In the genomic region with DNA sequence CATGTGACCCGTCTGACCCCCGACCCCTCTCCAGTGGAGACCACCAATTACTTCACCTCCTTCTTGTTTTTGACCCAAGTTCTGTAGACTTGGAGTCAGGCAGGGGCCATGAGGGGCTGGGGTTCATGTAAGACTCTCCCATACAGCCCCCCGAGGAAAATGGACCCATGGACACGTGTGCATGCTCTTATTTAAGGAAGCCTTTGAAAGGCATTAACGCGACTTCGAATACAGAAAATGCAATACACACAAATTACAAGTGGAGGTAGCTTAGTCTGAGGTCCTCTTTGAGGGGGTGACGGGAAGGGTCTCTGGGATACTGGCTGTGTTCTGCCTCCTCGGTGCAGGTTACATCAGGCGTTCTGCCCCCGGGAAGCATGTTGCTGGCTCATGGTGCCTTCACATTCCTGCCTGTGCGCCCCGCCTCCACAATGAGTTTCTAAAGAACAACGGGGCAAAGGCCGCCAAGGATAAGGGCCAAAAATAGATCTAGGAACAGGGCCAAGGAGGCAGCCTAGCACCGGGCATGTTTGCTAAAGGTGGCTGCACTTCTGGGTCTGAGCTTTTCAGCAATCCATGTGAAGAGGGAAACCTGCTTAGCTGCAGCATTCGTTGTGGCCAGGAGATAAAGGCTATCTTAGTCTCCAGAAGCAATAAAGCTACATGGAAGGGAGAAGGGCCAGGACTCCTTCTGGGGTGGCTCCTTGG, we compare ENCODE assay signal across 1 cellular context.
TF ChIP-seq lines count a peak whose summit lies in the region.

No MANE protein-coding gene starts in this region.

TF ChIP-seq in K562, 482 proteins besides CTCF, POLR2A, EP300 and RAD21 (continued from another document and continues in another):
- TF ChIP-seq, protein P1, sequence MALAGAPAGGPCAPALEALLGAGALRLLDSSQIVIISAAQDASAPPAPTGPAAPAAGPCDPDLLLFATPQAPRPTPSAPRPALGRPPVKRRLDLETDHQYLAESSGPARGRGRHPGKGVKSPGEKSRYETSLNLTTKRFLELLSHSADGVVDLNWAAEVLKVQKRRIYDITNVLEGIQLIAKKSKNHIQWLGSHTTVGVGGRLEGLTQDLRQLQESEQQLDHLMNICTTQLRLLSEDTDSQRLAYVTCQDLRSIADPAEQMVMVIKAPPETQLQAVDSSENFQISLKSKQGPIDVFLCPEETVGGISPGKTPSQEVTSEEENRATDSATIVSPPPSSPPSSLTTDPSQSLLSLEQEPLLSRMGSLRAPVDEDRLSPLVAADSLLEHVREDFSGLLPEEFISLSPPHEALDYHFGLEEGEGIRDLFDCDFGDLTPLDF (CRISPR knock-in tag; IDR thresholded peaks at IDR 0.05): no peak
- no peak for TF ChIP-seq FOS (IDR thresholded peaks at IDR 0.05; ENCODE audit: extremely low read depth, insufficient read length)
- TF ChIP-seq ZNF134 (CRISPR knock-in tag; conservative IDR thresholded peaks at IDR 0.05): no peak
- TF ChIP-seq PTRF (tag; IDR thresholded peaks at IDR 0.05): no peak
- no peak for TF ChIP-seq EHMT2 (IDR thresholded peaks at IDR 0.05)
- TF ChIP-seq, protein P2, sequence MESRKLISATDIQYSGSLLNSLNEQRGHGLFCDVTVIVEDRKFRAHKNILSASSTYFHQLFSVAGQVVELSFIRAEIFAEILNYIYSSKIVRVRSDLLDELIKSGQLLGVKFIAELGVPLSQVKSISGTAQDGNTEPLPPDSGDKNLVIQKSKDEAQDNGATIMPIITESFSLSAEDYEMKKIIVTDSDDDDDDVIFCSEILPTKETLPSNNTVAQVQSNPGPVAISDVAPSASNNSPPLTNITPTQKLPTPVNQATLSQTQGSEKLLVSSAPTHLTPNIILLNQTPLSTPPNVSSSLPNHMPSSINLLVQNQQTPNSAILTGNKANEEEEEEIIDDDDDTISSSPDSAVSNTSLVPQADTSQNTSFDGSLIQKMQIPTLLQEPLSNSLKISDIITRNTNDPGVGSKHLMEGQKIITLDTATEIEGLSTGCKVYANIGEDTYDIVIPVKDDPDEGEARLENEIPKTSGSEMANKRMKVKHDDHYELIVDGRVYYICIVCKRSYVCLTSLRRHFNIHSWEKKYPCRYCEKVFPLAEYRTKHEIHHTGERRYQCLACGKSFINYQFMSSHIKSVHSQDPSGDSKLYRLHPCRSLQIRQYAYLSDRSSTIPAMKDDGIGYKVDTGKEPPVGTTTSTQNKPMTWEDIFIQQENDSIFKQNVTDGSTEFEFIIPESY (CRISPR knock-in tag; IDR thresholded peaks at IDR 0.05): peak; percentile 54; the same call in 1 of the 2 replicates
- no peak for TF ChIP-seq MCM5 (IDR thresholded peaks at IDR 0.05; ENCODE audit: low read depth)
- TF ChIP-seq, protein P3, sequence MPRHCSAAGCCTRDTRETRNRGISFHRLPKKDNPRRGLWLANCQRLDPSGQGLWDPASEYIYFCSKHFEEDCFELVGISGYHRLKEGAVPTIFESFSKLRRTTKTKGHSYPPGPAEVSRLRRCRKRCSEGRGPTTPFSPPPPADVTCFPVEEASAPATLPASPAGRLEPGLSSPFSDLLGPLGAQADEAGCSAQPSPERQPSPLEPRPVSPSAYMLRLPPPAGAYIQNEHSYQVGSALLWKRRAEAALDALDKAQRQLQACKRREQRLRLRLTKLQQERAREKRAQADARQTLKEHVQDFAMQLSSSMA (CRISPR knock-in tag; IDR thresholded peaks at IDR 0.05): no peak
- peak; percentile 98 for TF ChIP-seq MEF2D (tag; conservative IDR thresholded peaks at IDR 0.05; ENCODE audit: low read depth)
- TF ChIP-seq ZNF785 (CRISPR knock-in tag; IDR thresholded peaks at IDR 0.05): no peak
- TF ChIP-seq, protein P4, sequence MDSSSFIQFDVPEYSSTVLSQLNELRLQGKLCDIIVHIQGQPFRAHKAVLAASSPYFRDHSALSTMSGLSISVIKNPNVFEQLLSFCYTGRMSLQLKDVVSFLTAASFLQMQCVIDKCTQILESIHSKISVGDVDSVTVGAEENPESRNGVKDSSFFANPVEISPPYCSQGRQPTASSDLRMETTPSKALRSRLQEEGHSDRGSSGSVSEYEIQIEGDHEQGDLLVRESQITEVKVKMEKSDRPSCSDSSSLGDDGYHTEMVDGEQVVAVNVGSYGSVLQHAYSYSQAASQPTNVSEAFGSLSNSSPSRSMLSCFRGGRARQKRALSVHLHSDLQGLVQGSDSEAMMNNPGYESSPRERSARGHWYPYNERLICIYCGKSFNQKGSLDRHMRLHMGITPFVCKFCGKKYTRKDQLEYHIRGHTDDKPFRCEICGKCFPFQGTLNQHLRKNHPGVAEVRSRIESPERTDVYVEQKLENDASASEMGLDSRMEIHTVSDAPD (CRISPR knock-in tag; IDR thresholded peaks at IDR 0.05): no peak
- peak in 1 of 2 experiments; percentile 74; a peak in 3 of 4 replicates for TF ChIP-seq RCOR1 (IDR thresholded peaks at IDR 0.05; ENCODE audit: borderline replicate concordance in 1 of 2, low read depth in 2 of 2, low read length in 2 of 2)
- no peak for TF ChIP-seq ZBTB17 (CRISPR knock-in tag; IDR thresholded peaks at IDR 0.05)
- TF ChIP-seq U2AF2 (optimal IDR thresholded peaks at IDR 0.05; ENCODE audit: low read depth, low read length): no peak
- no peak for TF ChIP-seq ZNF77 (CRISPR knock-in tag; IDR thresholded peaks at IDR 0.05)
- no peak for TF ChIP-seq MIER1 (IDR thresholded peaks at IDR 0.05; ENCODE audit: low read depth)
- no peak for TF ChIP-seq ZNF444 (CRISPR knock-in tag; IDR thresholded peaks at IDR 0.05)
- TF ChIP-seq ZNF436 (CRISPR knock-in tag; IDR thresholded peaks at IDR 0.05): no peak
- TF ChIP-seq EWSR1 (IDR thresholded peaks at IDR 0.05; ENCODE audit: borderline replicate concordance, low read depth, partially characterized antibody): no peak
- no peak for TF ChIP-seq GABPB2 (CRISPR knock-in tag; conservative IDR thresholded peaks at IDR 0.05)
- TF ChIP-seq, protein P5, sequence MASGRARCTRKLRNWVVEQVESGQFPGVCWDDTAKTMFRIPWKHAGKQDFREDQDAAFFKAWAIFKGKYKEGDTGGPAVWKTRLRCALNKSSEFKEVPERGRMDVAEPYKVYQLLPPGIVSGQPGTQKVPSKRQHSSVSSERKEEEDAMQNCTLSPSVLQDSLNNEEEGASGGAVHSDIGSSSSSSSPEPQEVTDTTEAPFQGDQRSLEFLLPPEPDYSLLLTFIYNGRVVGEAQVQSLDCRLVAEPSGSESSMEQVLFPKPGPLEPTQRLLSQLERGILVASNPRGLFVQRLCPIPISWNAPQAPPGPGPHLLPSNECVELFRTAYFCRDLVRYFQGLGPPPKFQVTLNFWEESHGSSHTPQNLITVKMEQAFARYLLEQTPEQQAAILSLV (tag; IDR thresholded peaks at IDR 0.05): no peak
- TF ChIP-seq ZNF717 (CRISPR knock-in tag; IDR thresholded peaks at IDR 0.05): no peak
- TF ChIP-seq BMI1 (IDR thresholded peaks at IDR 0.05; ENCODE audit: low read length): no peak
- no peak for TF ChIP-seq CREBBP (IDR thresholded peaks at IDR 0.05; ENCODE audit: low read depth, low read length)
- no peak for TF ChIP-seq ZNF174 (CRISPR knock-in tag; IDR thresholded peaks at IDR 0.05)
- no peak for TF ChIP-seq ZBTB8A (IDR thresholded peaks at IDR 0.05; ENCODE audit: partially characterized antibody)
- TF ChIP-seq EZH2 (IDR thresholded peaks at IDR 0.05; ENCODE audit: borderline replicate concordance, low read depth, low read length): no peak
- TF ChIP-seq ZNF780A (CRISPR knock-in tag; IDR thresholded peaks at IDR 0.05): no peak
- peak; percentile 49; the same call in 1 of the 2 replicates for TF ChIP-seq LCOR (CRISPR knock-in tag; IDR thresholded peaks at IDR 0.05)
- TF ChIP-seq, protein P6, sequence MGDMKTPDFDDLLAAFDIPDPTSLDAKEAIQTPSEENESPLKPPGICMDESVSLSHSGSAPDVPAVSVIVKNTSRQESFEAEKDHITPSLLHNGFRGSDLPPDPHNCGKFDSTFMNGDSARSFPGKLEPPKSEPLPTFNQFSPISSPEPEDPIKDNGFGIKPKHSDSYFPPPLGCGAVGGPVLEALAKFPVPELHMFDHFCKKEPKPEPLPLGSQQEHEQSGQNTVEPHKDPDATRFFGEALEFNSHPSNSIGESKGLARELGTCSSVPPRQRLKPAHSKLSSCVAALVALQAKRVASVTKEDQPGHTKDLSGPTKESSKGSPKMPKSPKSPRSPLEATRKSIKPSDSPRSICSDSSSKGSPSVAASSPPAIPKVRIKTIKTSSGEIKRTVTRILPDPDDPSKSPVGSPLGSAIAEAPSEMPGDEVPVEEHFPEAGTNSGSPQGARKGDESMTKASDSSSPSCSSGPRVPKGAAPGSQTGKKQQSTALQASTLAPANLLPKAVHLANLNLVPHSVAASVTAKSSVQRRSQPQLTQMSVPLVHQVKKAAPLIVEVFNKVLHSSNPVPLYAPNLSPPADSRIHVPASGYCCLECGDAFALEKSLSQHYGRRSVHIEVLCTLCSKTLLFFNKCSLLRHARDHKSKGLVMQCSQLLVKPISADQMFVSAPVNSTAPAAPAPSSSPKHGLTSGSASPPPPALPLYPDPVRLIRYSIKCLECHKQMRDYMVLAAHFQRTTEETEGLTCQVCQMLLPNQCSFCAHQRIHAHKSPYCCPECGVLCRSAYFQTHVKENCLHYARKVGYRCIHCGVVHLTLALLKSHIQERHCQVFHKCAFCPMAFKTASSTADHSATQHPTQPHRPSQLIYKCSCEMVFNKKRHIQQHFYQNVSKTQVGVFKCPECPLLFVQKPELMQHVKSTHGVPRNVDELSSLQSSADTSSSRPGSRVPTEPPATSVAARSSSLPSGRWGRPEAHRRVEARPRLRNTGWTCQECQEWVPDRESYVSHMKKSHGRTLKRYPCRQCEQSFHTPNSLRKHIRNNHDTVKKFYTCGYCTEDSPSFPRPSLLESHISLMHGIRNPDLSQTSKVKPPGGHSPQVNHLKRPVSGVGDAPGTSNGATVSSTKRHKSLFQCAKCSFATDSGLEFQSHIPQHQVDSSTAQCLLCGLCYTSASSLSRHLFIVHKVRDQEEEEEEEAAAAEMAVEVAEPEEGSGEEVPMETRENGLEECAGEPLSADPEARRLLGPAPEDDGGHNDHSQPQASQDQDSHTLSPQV (IDR thresholded peaks at IDR 0.05): peak; percentile 81
- peak; percentile 58; the same call in 1 of the 2 replicates for TF ChIP-seq ZBTB7A (IDR thresholded peaks at IDR 0.05; ENCODE audit: borderline replicate concordance, control insufficient read depth, low read depth, low read length)
- TF ChIP-seq, protein P7, sequence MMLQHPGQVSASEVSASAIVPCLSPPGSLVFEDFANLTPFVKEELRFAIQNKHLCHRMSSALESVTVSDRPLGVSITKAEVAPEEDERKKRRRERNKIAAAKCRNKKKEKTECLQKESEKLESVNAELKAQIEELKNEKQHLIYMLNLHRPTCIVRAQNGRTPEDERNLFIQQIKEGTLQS (IDR thresholded peaks at IDR 0.05): peak; percentile 22; the same call in 1 of the 2 replicates
- TF ChIP-seq, protein P7 (CRISPR knock-in tag; conservative IDR thresholded peaks at IDR 0.05): no peak
- no peak for TF ChIP-seq TAF7 (tag; IDR thresholded peaks at IDR 0.05)
- TF ChIP-seq ZSCAN29 (IDR thresholded peaks at IDR 0.05): no peak
- TF ChIP-seq HEY1 (CRISPR knock-in tag; IDR thresholded peaks at IDR 0.05; ENCODE audit: borderline replicate concordance): no peak
- TF ChIP-seq HCFC1 (IDR thresholded peaks at IDR 0.05; ENCODE audit: low read depth, low read length): no peak
- TF ChIP-seq ATF7 (IDR thresholded peaks at IDR 0.05): no peak
- no peak for TF ChIP-seq TFAM (CRISPR knock-in tag; conservative IDR thresholded peaks at IDR 0.05)
- no peak for TF ChIP-seq ZC3H11A (IDR thresholded peaks at IDR 0.05; ENCODE audit: low read depth, low read length)
- no peak for TF ChIP-seq KLF10 (CRISPR knock-in tag; IDR thresholded peaks at IDR 0.05)
- TF ChIP-seq XRCC4 (IDR thresholded peaks at IDR 0.05; ENCODE audit: extremely low read depth, insufficient read depth, insufficient read length): no peak
- TF ChIP-seq, protein P8, sequence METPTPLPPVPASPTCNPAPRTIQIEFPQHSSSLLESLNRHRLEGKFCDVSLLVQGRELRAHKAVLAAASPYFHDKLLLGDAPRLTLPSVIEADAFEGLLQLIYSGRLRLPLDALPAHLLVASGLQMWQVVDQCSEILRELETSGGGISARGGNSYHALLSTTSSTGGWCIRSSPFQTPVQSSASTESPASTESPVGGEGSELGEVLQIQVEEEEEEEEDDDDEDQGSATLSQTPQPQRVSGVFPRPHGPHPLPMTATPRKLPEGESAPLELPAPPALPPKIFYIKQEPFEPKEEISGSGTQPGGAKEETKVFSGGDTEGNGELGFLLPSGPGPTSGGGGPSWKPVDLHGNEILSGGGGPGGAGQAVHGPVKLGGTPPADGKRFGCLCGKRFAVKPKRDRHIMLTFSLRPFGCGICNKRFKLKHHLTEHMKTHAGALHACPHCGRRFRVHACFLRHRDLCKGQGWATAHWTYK (CRISPR knock-in tag; IDR thresholded peaks at IDR 0.05): no peak
- no peak for TF ChIP-seq HNRNPLL (IDR thresholded peaks at IDR 0.05; ENCODE audit: low read depth, low read length, poor library complexity, severe bottlenecking)
- TF ChIP-seq, protein P9, sequence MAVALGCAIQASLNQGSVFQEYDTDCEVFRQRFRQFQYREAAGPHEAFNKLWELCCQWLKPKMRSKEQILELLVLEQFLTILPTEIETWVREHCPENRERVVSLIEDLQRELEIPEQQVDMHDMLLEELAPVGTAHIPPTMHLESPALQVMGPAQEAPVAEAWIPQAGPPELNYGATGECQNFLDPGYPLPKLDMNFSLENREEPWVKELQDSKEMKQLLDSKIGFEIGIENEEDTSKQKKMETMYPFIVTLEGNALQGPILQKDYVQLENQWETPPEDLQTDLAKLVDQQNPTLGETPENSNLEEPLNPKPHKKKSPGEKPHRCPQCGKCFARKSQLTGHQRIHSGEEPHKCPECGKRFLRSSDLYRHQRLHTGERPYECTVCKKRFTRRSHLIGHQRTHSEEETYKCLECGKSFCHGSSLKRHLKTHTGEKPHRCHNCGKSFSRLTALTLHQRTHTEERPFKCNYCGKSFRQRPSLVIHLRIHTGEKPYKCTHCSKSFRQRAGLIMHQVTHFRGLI (CRISPR knock-in tag; IDR thresholded peaks at IDR 0.05): no peak
- TF ChIP-seq ZNF253 (CRISPR knock-in tag; conservative IDR thresholded peaks at IDR 0.05): no peak
- no peak for TF ChIP-seq TCF7L2 (IDR thresholded peaks at IDR 0.05; ENCODE audit: low read depth, low read length)
- TF ChIP-seq, protein P10, sequence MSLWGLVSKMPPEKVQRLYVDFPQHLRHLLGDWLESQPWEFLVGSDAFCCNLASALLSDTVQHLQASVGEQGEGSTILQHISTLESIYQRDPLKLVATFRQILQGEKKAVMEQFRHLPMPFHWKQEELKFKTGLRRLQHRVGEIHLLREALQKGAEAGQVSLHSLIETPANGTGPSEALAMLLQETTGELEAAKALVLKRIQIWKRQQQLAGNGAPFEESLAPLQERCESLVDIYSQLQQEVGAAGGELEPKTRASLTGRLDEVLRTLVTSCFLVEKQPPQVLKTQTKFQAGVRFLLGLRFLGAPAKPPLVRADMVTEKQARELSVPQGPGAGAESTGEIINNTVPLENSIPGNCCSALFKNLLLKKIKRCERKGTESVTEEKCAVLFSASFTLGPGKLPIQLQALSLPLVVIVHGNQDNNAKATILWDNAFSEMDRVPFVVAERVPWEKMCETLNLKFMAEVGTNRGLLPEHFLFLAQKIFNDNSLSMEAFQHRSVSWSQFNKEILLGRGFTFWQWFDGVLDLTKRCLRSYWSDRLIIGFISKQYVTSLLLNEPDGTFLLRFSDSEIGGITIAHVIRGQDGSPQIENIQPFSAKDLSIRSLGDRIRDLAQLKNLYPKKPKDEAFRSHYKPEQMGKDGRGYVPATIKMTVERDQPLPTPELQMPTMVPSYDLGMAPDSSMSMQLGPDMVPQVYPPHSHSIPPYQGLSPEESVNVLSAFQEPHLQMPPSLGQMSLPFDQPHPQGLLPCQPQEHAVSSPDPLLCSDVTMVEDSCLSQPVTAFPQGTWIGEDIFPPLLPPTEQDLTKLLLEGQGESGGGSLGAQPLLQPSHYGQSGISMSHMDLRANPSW (CRISPR knock-in tag; IDR thresholded peaks at IDR 0.05): no peak
- TF ChIP-seq SETDB1 (IDR thresholded peaks at IDR 0.05; ENCODE audit: low read length): no peak
